ENCODE assay signal across 1 cellular context in the genomic region with DNA sequence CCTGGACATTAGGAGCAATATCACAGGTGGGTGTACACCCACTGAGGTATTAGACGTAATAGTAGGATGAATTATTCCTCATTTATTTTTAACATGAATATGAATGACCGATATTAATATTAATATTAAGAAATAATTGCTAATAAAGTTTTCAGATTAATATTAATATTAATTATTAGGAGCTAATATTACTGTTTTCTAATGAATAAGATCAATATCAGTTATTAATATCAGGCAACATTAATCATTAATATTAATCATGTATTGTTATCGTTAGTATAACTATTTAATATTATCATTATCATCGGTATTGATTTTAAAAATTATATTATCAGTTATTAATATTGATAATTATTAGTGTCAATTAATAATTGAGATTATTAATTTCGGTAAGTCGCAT. TPM values are rescaled to one million over a fixed set of nuclear protein-coding genes. Genes with fewer than 3 reads are reported as not detected.
"Had no signal": no experiment of that assay in that cellular context is flagged by ENCODE, and none has a peak within 500 bp of the region (broad histone marks: within the 10 kb centered on the region; RNA-seq: fewer than 3 reads in every experiment).

No MANE protein-coding gene starts in this region.

RNA-seq across cellular contexts. Expression of a gene that starts 41.6 kb away (rescaled TPM):
- total RNA-seq: GM12878 had no signal
